1 cellular context compared by ENCODE assay signal in the genomic region with DNA sequence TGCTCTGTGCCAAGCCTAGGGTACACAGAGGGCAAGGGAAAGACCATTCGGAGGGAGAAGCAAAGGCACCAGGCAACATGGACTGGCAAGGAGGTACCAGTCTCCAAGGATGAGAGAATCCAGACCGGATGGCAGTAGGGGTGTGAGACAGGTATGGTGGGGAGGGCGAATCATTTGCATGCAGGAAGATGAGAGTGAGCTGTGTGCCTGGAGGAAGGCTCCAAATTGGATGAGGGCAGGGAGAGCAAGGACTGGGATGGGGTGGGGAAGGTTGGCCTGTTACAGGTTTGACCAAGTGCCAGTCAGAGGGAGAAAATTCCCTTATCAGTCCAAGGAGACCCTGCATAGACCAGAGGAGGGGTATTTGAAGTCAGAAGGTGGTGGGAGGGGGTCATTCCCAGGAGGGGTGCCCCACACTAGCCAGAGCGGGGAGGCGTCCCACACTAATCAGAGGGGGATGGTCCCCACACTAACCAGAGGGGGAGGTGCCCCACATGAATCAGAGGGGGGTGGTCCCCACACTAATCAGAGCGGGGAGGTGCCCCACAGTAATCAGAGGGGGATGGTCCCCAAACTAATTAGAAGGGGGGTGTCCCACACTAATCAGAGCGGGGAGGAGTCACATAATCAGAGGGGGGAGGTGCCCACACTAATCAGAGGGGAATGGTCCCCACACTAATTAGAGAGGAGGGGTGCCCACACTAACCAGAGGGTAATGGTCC.
TF ChIP-seq lines count a peak whose summit lies in the region.

No MANE protein-coding gene starts in this region.

TF ChIP-seq in HEK293, 187 proteins besides CTCF, POLR2A, EP300 and RAD21 (continued from another document):
- TF ChIP-seq, protein P1, sequence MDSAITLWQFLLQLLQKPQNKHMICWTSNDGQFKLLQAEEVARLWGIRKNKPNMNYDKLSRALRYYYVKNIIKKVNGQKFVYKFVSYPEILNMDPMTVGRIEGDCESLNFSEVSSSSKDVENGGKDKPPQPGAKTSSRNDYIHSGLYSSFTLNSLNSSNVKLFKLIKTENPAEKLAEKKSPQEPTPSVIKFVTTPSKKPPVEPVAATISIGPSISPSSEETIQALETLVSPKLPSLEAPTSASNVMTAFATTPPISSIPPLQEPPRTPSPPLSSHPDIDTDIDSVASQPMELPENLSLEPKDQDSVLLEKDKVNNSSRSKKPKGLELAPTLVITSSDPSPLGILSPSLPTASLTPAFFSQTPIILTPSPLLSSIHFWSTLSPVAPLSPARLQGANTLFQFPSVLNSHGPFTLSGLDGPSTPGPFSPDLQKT (IDR thresholded peaks at IDR 0.05; ENCODE audit: borderline replicate concordance, low read depth, low read length), result no peak
- TF ChIP-seq SP3 (tag by site-specific recombination; IDR thresholded peaks at IDR 0.05) (no peak; the same call in 1 of the 2 replicates), ZNF23 (tag by site-specific recombination; IDR thresholded peaks at IDR 0.05; ENCODE audit: borderline replicate concordance) (no peak), ZNF558 (tag by site-specific recombination; IDR thresholded peaks at IDR 0.05) (no peak), ZNF302 (tag by site-specific recombination; IDR thresholded peaks at IDR 0.05; ENCODE audit: low read depth) (no peak), HOXD13 (CRISPR knock-in tag; IDR thresholded peaks at IDR 0.05; ENCODE audit: borderline replicate concordance) (no peak), ZNF239 (tag by site-specific recombination; IDR thresholded peaks at IDR 0.05) (no peak), ZNF600 (tag by site-specific recombination; IDR thresholded peaks at IDR 0.05) (peak; percentile 40; the same call in 1 of the 2 replicates), GLIS2 (tag by site-specific recombination; IDR thresholded peaks at IDR 0.05) (peak; percentile 64), RBAK (tag by site-specific recombination; IDR thresholded peaks at IDR 0.05) (no peak), ZNF510 (tag by site-specific recombination; IDR thresholded peaks at IDR 0.05; ENCODE audit: insufficient replicate concordance) (no peak), ZNF184 (tag by site-specific recombination; IDR thresholded peaks at IDR 0.05) (no peak), ZNF175 (tag by site-specific recombination; IDR thresholded peaks at IDR 0.05) (no peak), SP7 (tag by site-specific recombination; IDR thresholded peaks at IDR 0.05) (peak; percentile 42; the same call in 1 of the 2 replicates), SCRT1 (tag by site-specific recombination; IDR thresholded peaks at IDR 0.05; ENCODE audit: borderline replicate concordance) (0 out of 2 replicates have a peak, but pooled peaks have one; percentile 34), ZNF112 (tag by site-specific recombination; IDR thresholded peaks at IDR 0.05) (no peak), TCF7L2 (IDR thresholded peaks at IDR 0.05; ENCODE audit: borderline replicate concordance, low read depth, low read length) (no peak), ZNF571 (tag by site-specific recombination; IDR thresholded peaks at IDR 0.05) (no peak), ZNF335 (tag by site-specific recombination; conservative IDR thresholded peaks at IDR 0.05) (no peak), ZNF391 (tag by site-specific recombination; IDR thresholded peaks at IDR 0.05; ENCODE audit: borderline replicate concordance, low read depth) (no peak), WT1 (tag by site-specific recombination; IDR thresholded peaks at IDR 0.05) (no peak), ZNF747 (tag by site-specific recombination; IDR thresholded peaks at IDR 0.05) (no peak), ZNF10 (tag by site-specific recombination; IDR thresholded peaks at IDR 0.05) (0 out of 2 replicates have a peak, but pooled peaks have one; percentile 38), ZNF629 (tag by site-specific recombination; IDR thresholded peaks at IDR 0.05) (no peak), ZSCAN30 (tag by site-specific recombination; IDR thresholded peaks at IDR 0.05) (no peak), ZBTB8A (tag by site-specific recombination; IDR thresholded peaks at IDR 0.05) (no peak), ZNF366 (tag by site-specific recombination; conservative IDR thresholded peaks at IDR 0.05) (no peak), ZNF701 (tag by site-specific recombination; IDR thresholded peaks at IDR 0.05) (no peak), YY2 (tag by site-specific recombination; IDR thresholded peaks at IDR 0.05) (no peak), ZNF677 (tag by site-specific recombination; IDR thresholded peaks at IDR 0.05) (no peak), ZNF394 (tag by site-specific recombination; IDR thresholded peaks at IDR 0.05; ENCODE audit: borderline replicate concordance) (no peak)
- TF ChIP-seq, protein P2, sequence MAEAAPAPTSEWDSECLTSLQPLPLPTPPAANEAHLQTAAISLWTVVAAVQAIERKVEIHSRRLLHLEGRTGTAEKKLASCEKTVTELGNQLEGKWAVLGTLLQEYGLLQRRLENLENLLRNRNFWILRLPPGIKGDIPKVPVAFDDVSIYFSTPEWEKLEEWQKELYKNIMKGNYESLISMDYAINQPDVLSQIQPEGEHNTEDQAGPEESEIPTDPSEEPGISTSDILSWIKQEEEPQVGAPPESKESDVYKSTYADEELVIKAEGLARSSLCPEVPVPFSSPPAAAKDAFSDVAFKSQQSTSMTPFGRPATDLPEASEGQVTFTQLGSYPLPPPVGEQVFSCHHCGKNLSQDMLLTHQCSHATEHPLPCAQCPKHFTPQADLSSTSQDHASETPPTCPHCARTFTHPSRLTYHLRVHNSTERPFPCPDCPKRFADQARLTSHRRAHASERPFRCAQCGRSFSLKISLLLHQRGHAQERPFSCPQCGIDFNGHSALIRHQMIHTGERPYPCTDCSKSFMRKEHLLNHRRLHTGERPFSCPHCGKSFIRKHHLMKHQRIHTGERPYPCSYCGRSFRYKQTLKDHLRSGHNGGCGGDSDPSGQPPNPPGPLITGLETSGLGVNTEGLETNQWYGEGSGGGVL (tag by site-specific recombination; IDR thresholded peaks at IDR 0.05), result no peak; the same call in 1 of the 2 replicates
- TF ChIP-seq, protein P3, sequence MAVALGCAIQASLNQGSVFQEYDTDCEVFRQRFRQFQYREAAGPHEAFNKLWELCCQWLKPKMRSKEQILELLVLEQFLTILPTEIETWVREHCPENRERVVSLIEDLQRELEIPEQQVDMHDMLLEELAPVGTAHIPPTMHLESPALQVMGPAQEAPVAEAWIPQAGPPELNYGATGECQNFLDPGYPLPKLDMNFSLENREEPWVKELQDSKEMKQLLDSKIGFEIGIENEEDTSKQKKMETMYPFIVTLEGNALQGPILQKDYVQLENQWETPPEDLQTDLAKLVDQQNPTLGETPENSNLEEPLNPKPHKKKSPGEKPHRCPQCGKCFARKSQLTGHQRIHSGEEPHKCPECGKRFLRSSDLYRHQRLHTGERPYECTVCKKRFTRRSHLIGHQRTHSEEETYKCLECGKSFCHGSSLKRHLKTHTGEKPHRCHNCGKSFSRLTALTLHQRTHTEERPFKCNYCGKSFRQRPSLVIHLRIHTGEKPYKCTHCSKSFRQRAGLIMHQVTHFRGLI (tag by site-specific recombination; IDR thresholded peaks at IDR 0.05), result no peak
- TF ChIP-seq, protein P4, sequence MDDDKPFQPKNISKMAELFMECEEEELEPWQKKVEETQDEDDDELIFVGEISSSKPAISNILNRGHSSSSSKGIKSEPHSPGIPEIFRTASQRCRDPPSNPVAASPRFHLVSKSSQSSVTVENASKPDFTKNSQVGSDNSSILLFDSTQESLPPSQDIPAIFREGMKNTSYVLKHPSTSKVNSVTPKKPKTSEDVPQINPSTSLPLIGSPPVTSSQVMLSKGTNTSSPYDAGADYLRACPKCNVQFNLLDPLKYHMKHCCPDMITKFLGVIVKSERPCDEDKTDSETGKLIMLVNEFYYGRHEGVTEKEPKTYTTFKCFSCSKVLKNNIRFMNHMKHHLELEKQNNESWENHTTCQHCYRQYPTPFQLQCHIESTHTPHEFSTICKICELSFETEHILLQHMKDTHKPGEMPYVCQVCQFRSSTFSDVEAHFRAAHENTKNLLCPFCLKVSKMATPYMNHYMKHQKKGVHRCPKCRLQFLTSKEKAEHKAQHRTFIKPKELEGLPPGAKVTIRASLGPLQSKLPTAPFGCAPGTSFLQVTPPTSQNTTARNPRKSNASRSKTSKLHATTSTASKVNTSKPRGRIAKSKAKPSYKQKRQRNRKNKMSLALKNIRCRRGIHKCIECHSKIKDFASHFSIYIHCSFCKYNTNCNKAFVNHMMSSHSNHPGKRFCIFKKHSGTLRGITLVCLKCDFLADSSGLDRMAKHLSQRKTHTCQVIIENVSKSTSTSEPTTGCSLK (tag by site-specific recombination; IDR thresholded peaks at IDR 0.05), result no peak
- TF ChIP-seq, protein P5, sequence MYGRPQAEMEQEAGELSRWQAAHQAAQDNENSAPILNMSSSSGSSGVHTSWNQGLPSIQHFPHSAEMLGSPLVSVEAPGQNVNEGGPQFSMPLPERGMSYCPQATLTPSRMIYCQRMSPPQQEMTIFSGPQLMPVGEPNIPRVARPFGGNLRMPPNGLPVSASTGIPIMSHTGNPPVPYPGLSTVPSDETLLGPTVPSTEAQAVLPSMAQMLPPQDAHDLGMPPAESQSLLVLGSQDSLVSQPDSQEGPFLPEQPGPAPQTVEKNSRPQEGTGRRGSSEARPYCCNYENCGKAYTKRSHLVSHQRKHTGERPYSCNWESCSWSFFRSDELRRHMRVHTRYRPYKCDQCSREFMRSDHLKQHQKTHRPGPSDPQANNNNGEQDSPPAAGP (tag by site-specific recombination; IDR thresholded peaks at IDR 0.05), result no peak
- TF ChIP-seq, protein P6, sequence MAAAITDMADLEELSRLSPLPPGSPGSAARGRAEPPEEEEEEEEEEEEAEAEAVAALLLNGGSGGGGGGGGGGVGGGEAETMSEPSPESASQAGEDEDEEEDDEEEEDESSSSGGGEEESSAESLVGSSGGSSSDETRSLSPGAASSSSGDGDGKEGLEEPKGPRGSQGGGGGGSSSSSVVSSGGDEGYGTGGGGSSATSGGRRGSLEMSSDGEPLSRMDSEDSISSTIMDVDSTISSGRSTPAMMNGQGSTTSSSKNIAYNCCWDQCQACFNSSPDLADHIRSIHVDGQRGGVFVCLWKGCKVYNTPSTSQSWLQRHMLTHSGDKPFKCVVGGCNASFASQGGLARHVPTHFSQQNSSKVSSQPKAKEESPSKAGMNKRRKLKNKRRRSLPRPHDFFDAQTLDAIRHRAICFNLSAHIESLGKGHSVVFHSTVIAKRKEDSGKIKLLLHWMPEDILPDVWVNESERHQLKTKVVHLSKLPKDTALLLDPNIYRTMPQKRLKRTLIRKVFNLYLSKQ (tag by site-specific recombination; IDR thresholded peaks at IDR 0.05; ENCODE audit: borderline replicate concordance), result no peak
- TF ChIP-seq, protein P7, sequence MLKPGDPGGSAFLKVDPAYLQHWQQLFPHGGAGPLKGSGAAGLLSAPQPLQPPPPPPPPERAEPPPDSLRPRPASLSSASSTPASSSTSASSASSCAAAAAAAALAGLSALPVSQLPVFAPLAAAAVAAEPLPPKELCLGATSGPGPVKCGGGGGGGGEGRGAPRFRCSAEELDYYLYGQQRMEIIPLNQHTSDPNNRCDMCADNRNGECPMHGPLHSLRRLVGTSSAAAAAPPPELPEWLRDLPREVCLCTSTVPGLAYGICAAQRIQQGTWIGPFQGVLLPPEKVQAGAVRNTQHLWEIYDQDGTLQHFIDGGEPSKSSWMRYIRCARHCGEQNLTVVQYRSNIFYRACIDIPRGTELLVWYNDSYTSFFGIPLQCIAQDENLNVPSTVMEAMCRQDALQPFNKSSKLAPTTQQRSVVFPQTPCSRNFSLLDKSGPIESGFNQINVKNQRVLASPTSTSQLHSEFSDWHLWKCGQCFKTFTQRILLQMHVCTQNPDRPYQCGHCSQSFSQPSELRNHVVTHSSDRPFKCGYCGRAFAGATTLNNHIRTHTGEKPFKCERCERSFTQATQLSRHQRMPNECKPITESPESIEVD (tag by site-specific recombination; IDR thresholded peaks at IDR 0.05), result no peak
- TF ChIP-seq, protein P8, sequence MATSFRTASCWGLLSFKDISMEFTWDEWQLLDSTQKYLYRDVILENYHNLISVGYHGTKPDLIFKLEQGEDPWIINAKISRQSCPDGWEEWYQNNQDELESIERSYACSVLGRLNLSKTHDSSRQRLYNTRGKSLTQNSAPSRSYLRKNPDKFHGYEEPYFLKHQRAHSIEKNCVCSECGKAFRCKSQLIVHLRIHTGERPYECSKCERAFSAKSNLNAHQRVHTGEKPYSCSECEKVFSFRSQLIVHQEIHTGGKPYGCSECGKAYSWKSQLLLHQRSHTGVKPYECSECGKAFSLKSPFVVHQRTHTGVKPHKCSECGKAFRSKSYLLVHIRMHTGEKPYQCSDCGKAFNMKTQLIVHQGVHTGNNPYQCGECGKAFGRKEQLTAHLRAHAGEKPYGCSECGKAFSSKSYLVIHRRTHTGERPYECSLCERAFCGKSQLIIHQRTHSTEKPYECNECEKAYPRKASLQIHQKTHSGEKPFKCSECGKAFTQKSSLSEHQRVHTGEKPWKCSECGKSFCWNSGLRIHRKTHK (tag by site-specific recombination; IDR thresholded peaks at IDR 0.05), result no peak
